In the genomic region with DNA sequence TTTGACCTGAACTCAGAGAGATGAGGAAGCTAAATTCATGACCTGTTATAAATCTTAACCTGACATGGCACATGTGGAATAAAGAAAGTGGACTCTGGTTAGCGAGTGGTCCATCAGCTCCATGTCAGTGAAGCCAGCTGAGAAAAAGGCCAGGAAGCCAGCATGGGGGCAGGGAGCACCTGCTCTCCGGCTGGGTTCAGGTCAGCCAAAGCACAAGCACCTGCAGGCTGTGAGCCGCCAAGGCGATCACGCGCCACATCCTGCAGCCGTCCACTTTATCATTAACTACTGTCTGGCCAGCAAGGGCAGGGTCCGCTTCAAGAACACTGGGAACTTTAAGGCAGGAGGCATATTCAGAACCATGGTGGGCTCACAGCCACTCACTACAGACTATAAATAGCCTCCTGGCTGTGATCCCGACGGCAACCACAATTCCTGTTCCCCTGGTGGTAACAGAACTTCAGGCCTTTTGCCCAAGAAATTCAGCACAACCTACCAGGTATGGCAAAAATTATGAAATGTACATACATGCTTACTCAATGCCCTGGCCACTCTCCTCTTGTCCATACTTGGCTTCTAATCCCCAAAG, we compare ENCODE assay signal across 11 cellular contexts. TPM values are rescaled to one million over a fixed set of nuclear protein-coding genes. Genes with fewer than 3 reads are reported as not detected.
A peak's percentile ranks its signal among the peaks of the same experiment; 100 is the strongest.
DNase-seq lines count a peak whose midpoint lies in the region; ATAC-seq and TF ChIP-seq lines count a peak whose summit lies in the region.
"Had no signal": no experiment of that assay in that cellular context is flagged by ENCODE, and none has a peak within 500 bp of the region (broad histone marks: within the 10 kb centered on the region; RNA-seq: fewer than 3 reads in every experiment).

No MANE protein-coding gene starts in this region.

- H3K27ac ChIP-seq in testis = no peak overlapping the region
- peak overlapping the region in 1 of 4 donors; percentile 13 for H3K27ac ChIP-seq in tibial nerve
- no peak overlapping the region for H3K27ac ChIP-seq in CD8-positive, alpha-beta T cell (ENCODE audit: low read depth, low read length)

- TF ChIP-seq EP300 in tibial nerve (IDR thresholded peaks at IDR 0.05) = no peak

- H3K36me3 Mint-ChIP-seq in CD8-positive, alpha-beta T cell = peaks cover 9% of the 10 kb centered on the region

- no peak overlapping the region for H3K27ac Mint-ChIP-seq in CD8-positive, alpha-beta T cell
- H3K27ac Mint-ChIP-seq: stimulated activated naive B cell treated with anti-CD40 and anti-IgM and Interleukin-4, amounts not matched to agents 10 μg/mL and 1 μg/mL and 100 μg/mL, for 72 hours had no signal

- no peak for TF ChIP-seq POLR2A in testis (IDR thresholded peaks at IDR 0.05)
- TF ChIP-seq POLR2A in tibial nerve (IDR thresholded peaks at IDR 0.05) = no peak

- WGBS in testis, 2 donors = 41 to 57% methylated on average over 10 of the region's 10 CpGs
- 48 to 56% methylated on average over 10 of the region's 10 CpGs for WGBS in tibial nerve, 2 donors

- peak; percentile 61 for DNase-seq in NCI-H2029 (lab: John Stamatoyannopoulos, UW)
- DNase-seq in cardiac fibroblast (ENCODE audit: low read depth in 2 of 2) = peak; percentile 22 to 57
- DNase-seq in left colon = peak; percentile 6 to 30
- DNase-seq in testis = peak; percentile 15
- no peak for DNase-seq in NK-92 treated with Interleukin-12 subunit alpha and Interleukin-12 subunit beta, amount 100 ng/mL, for 24 hours (lab: John Stamatoyannopoulos, UW)
- DNase-seq in tibial nerve (ENCODE audit: low spot score in 2 of 2) = no peak
- DNase-seq in activated CD4-positive, alpha-beta T cell treated with anti-CD3 and anti-CD28 coated beads, Interleukin-2, amount 50 U/mL, for 4 hours = no peak
- DNase-seq in CD8-positive, alpha-beta T cell = no peak
- DNase-seq: NCI-H2171; stimulated activated naive B cell treated with anti-CD40 and anti-IgM and Interleukin-4, amounts not matched to agents 10 μg/mL and 1 μg/mL and 100 μg/mL, for 72 hours had no signal

- POLR2A ChIA-PET in CD8-positive, alpha-beta T cell (lab: Charles Lee) = no interaction called here

- TF ChIP-seq CTCF in cardiac fibroblast (IDR thresholded peaks at IDR 0.05; ENCODE audit: low read depth, low read length) (no peak), testis (IDR thresholded peaks at IDR 0.05) (no peak), tibial nerve (IDR thresholded peaks at IDR 0.05) (no peak)
- no peak for TF ChIP-seq CTCF in CD8-positive, alpha-beta T cell (IDR thresholded peaks at IDR 0.05)

- H3K27me3 Mint-ChIP-seq in CD8-positive, alpha-beta T cell (ENCODE audit: low read depth) = no peaks in the 10 kb centered on the region
- H3K27me3 Mint-ChIP-seq: dendritic cell treated with granulocyte-macrophage colony-stimulating factor and Interleukin-4, amounts not matched to agents 40 ng/mL and 50 ng/mL, for 4 days; stimulated activated naive B cell treated with anti-CD40 and anti-IgM and Interleukin-4, amounts not matched to agents 10 μg/mL and 1 μg/mL and 100 μg/mL, for 72 hours had no signal

- intact Hi-C loops in left colon (cut with DNase I, micrococcal nuclease) (no loop called here), testis (cut with DNase I; ENCODE audit: low total_unique reads) (no loop called here)
- intact Hi-C loops in CD8-positive, alpha-beta T cell (cut with DNase I, micrococcal nuclease) = no loop called here

- H3K4me3 Mint-ChIP-seq in CD8-positive, alpha-beta T cell = no peak overlapping the region
- H3K4me3 Mint-ChIP-seq: dendritic cell treated with granulocyte-macrophage colony-stimulating factor and Interleukin-4, amounts not matched to agents 40 ng/mL and 50 ng/mL, for 4 days had no signal

- ATAC-seq in left colon = peak; percentile 19
- ATAC-seq in CD8-positive, alpha-beta T cell = no peak

- no peaks in the 10 kb centered on the region for H3K27me3 ChIP-seq in testis
- no peaks in the 10 kb centered on the region for H3K27me3 ChIP-seq in tibial nerve
- no peaks in the 10 kb centered on the region for H3K27me3 ChIP-seq in CD8-positive, alpha-beta T cell (ENCODE audit: insufficient read depth, low read length)

- peaks cover 40% of the 10 kb centered on the region for H3K4me1 Mint-ChIP-seq in CD8-positive, alpha-beta T cell (ENCODE audit: low read depth)

- H3K9me3 Mint-ChIP-seq in CD8-positive, alpha-beta T cell = no peaks in the 10 kb centered on the region
- H3K9me3 Mint-ChIP-seq: dendritic cell treated with granulocyte-macrophage colony-stimulating factor and Interleukin-4, amounts not matched to agents 40 ng/mL and 50 ng/mL, for 4 days had no signal

- H3K4me1 ChIP-seq in testis (peaks cover 3% of the 10 kb centered on the region), tibial nerve (peaks cover 6 to 65% (median 31%) of the 10 kb centered on the region in 4 donors)
- peaks cover 18% of the 10 kb centered on the region for H3K4me1 ChIP-seq in CD8-positive, alpha-beta T cell (ENCODE audit: insufficient read depth, low read length)

- H3K36me3 ChIP-seq in testis (ENCODE audit: low read depth, missing control alignments) (no peaks in the 10 kb centered on the region), tibial nerve (peaks cover 0 to 4% (median 0%) of the 10 kb centered on the region in 3 donors)
- no peaks in the 10 kb centered on the region for H3K36me3 ChIP-seq in CD8-positive, alpha-beta T cell (ENCODE audit: insufficient read depth, low read length)

- CTCF ChIA-PET in CD8-positive, alpha-beta T cell (lab: Charles Lee) = no interaction called here

- H3K9me3 ChIP-seq in testis = no peaks in the 10 kb centered on the region
- no peaks in the 10 kb centered on the region for H3K9me3 ChIP-seq in tibial nerve
- no peaks in the 10 kb centered on the region for H3K9me3 ChIP-seq in CD8-positive, alpha-beta T cell (ENCODE audit: low read length)

- H3K4me3 ChIP-seq in cardiac fibroblast (replicated peaks in 1 of 2; ENCODE audit: low read depth in 2 of 2, low read length in 2 of 2) (no peak overlapping the region), testis (no peak overlapping the region), tibial nerve (no peak overlapping the region)
- no peak overlapping the region for H3K4me3 ChIP-seq in CD8-positive, alpha-beta T cell (ENCODE audit: low read depth, low read length)

RNA-seq across cellular contexts. Expression of a gene that starts 35.5 kb away (rescaled TPM):
- total RNA-seq in left colon (10 to 100 TPM; 13.6 to 19.1 TPM), testis (10 to 100 TPM; 10.3 to 14.9 TPM), tibial nerve (10 to 100 TPM; 19.2 to 24.7 (median 22.8) TPM)
- 15.3 TPM for polyA plus RNA-seq in testis (ENCODE audit: insufficient read depth, low read depth, low replicate concordance)
- 1 to 10 TPM; 7.0 to 8.3 TPM for total RNA-seq in CD8-positive, alpha-beta T cell

Comparison
In these comparisons a context has a peak if more than half of its experiments do, and no peak if none do; other contexts are left out.
1. DNase-seq: peak in NCI-H2029 (single experiment), cardiac fibroblast (2 of 2), left colon (2 of 2) and testis (single experiment); none in NK-92 treated with Interleukin-12 subunit alpha and Interleukin-12 subunit beta, amount 100 ng/mL, for 24 hours (single experiment), tibial nerve (0 of 2), activated CD4-positive, alpha-beta T cell treated with anti-CD3 and anti-CD28 coated beads, Interleukin-2, amount 50 U/mL, for 4 hours (0 of 2) and CD8-positive, alpha-beta T cell (0 of 7).